In genomic region chr12:105107497-105108371, GRCh38 we compare ENCODE assay signal across 8 cellular contexts. TPM values are rescaled to one million over a fixed set of nuclear protein-coding genes. Genes with fewer than 3 reads are reported as not detected.
DNase-seq lines count a peak whose midpoint lies in the region; ATAC-seq and TF ChIP-seq lines count a peak whose summit lies in the region.

A gene with protein sequence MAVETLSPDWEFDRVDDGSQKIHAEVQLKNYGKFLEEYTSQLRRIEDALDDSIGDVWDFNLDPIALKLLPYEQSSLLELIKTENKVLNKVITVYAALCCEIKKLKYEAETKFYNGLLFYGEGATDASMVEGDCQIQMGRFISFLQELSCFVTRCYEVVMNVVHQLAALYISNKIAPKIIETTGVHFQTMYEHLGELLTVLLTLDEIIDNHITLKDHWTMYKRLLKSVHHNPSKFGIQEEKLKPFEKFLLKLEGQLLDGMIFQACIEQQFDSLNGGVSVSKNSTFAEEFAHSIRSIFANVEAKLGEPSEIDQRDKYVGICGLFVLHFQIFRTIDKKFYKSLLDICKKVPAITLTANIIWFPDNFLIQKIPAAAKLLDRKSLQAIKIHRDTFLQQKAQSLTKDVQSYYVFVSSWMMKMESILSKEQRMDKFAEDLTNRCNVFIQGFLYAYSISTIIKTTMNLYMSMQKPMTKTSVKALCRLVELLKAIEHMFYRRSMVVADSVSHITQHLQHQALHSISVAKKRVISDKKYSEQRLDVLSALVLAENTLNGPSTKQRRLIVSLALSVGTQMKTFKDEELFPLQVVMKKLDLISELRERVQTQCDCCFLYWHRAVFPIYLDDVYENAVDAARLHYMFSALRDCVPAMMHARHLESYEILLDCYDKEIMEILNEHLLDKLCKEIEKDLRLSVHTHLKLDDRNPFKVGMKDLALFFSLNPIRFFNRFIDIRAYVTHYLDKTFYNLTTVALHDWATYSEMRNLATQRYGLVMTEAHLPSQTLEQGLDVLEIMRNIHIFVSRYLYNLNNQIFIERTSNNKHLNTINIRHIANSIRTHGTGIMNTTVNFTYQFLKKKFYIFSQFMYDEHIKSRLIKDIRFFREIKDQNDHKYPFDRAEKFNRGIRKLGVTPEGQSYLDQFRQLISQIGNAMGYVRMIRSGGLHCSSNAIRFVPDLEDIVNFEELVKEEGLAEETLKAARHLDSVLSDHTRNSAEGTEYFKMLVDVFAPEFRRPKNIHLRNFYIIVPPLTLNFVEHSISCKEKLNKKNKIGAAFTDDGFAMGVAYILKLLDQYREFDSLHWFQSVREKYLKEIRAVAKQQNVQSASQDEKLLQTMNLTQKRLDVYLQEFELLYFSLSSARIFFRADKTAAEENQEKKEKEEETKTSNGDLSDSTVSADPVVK (plus strand): TSS chr12:105107731. CDS start chr12:105107801, 70 bp downstream.

- H3K9me3 ChIP-seq in fibroblast of lung (ENCODE audit: control insufficient read depth, insufficient read depth, low read depth, low read length), result no peaks in the 10 kb centered on the region

- peak within 1 kb of the TSS; percentile 95 for H3K4me2 ChIP-seq in fibroblast of lung (ENCODE audit: extremely low read depth, insufficient read depth, low read length)

- CTCF ChIA-PET in RWPE1 (lab: Yijun Ruan, JAX), result interaction anchor here (0.7 kb wide), 1 partner anchor 1049 kb away, joined by 4 read pairs; no protein-coding TSS in a partner anchor

- no peaks in the 10 kb centered on the region for H3K4me1 ChIP-seq in fibroblast of lung (ENCODE audit: control insufficient read depth, extremely low read depth, insufficient read depth, low read length)

- peak within 1 kb of the TSS; percentile 93 for H3K27ac Mint-ChIP-seq in activated T-helper 17 cell treated with anti-CD3 and anti-CD28 coated beads, Interleukin-2, amount 50 U/mL, for 72 hours
- H3K27ac Mint-ChIP-seq in naive thymus-derived CD8-positive, alpha-beta T cell, result peak within 1 kb of the TSS; percentile 90 to 98 (median 96)

- peaks cover 14% of the 10 kb centered on the region for H3K27me3 Mint-ChIP-seq in activated T-helper 17 cell treated with anti-CD3 and anti-CD28 coated beads, Interleukin-2, amount 50 U/mL, for 72 hours
- peaks cover 4 to 21% (median 12%) of the 10 kb centered on the region in 5 donors for H3K27me3 Mint-ChIP-seq in naive thymus-derived CD8-positive, alpha-beta T cell

- no peak for TF ChIP-seq CTCF in RWPE1 (conservative IDR thresholded peaks at IDR 0.05; ENCODE audit: low read depth)
- TF ChIP-seq CTCF in fibroblast of lung (conservative IDR thresholded peaks at IDR 0.05 in 1 of 2, IDR thresholded peaks at IDR 0.05 in 1 of 2; ENCODE audit: low read depth in 1 of 2, low read length in 2 of 2), result no peak

- peaks cover 25% of the 10 kb centered on the region for H3K36me3 Mint-ChIP-seq in activated T-helper 17 cell treated with anti-CD3 and anti-CD28 coated beads, Interleukin-2, amount 50 U/mL, for 72 hours (ENCODE audit: low read depth)
- peaks cover 8 to 10% (median 9%) of the 10 kb centered on the region in 3 donors for H3K36me3 Mint-ChIP-seq in naive thymus-derived CD8-positive, alpha-beta T cell

- no peaks in the 10 kb centered on the region for H4K20me1 ChIP-seq in fibroblast of lung (ENCODE audit: control insufficient read depth, extremely low read depth, insufficient read depth, low read length)

- peak; percentile 93 for DNase-seq in EL
- DNase-seq in H4 (ENCODE audit: low spot score), result peak; percentile 88
- DNase-seq in LoVo (ENCODE audit: low spot score), result peak; percentile 98
- DNase-seq in RWPE1 (ENCODE audit: low spot score), result peak; percentile 96
- peak; percentile 87 to 88 for DNase-seq in fibroblast of lung (ENCODE audit: low read depth in 2 of 2)
- DNase-seq in naive thymus-derived CD8-positive, alpha-beta T cell, result peak; percentile 86 to 93 (median 90)
- DNase-seq in stimulated activated naive CD4-positive, alpha-beta T cell (lab: John Stamatoyannopoulos, UW), result peak; percentile 82 to 90 (median 88)

- peaks cover 46% of the 10 kb centered on the region for H3K79me2 ChIP-seq in fibroblast of lung (ENCODE audit: control insufficient read depth, insufficient read depth, low read length)

- H2AFZ ChIP-seq in fibroblast of lung (ENCODE audit: low read length), result peak within 1 kb of the TSS; percentile 94

- POLR2A ChIA-PET in RWPE1 (lab: Yijun Ruan, JAX; ENCODE audit: low non-redundant PET), result interaction anchor here (0.8 kb wide), 1 partner anchor 1151 kb away, joined by 3 read pairs; a partner anchor contains a TSS
- POLR2A ChIA-PET in naive thymus-derived CD8-positive, alpha-beta T cell (lab: Charles Lee), result interaction anchor here (1.1 to 2.1 kb wide), 8 partner anchors 9 to 1178 kb away, joined by 3 to 13 read pairs (median 6); partner anchors contain the start of genes ALDH1L2, APPL2, HSP90B1 and NFYB

- H3K4me3 Mint-ChIP-seq in activated T-helper 17 cell treated with anti-CD3 and anti-CD28 coated beads, Interleukin-2, amount 50 U/mL, for 72 hours, result peak within 1 kb of the TSS; percentile 99
- peak within 1 kb of the TSS; percentile 91 to 98 (median 98) for H3K4me3 Mint-ChIP-seq in naive thymus-derived CD8-positive, alpha-beta T cell

- no peaks in the 10 kb centered on the region for H3K27me3 ChIP-seq in fibroblast of lung (ENCODE audit: control insufficient read depth, insufficient read depth, low read length)

- H3K27ac ChIP-seq in RWPE1, result peak within 1 kb of the TSS; percentile 97
- peak within 1 kb of the TSS; percentile 92 for H3K27ac ChIP-seq in fibroblast of lung (ENCODE audit: insufficient read depth, low read length)

- no peaks in the 10 kb centered on the region for H3K9me3 Mint-ChIP-seq in activated T-helper 17 cell treated with anti-CD3 and anti-CD28 coated beads, Interleukin-2, amount 50 U/mL, for 72 hours
- H3K9me3 Mint-ChIP-seq in naive thymus-derived CD8-positive, alpha-beta T cell, result peaks cover 0 to 4% (median 0%) of the 10 kb centered on the region in 9 donors

- H3K4me1 Mint-ChIP-seq in activated T-helper 17 cell treated with anti-CD3 and anti-CD28 coated beads, Interleukin-2, amount 50 U/mL, for 72 hours, result peaks cover 15% of the 10 kb centered on the region
- peaks cover 19 to 54% (median 34%) of the 10 kb centered on the region in 4 donors for H3K4me1 Mint-ChIP-seq in naive thymus-derived CD8-positive, alpha-beta T cell

- peak; percentile 97 for ATAC-seq in activated T-helper 17 cell treated with anti-CD3 and anti-CD28 coated beads, Interleukin-2, amount 50 U/mL, for 72 hours (replicated peaks)
- peak; percentile 95 to 97 for ATAC-seq in naive thymus-derived CD8-positive, alpha-beta T cell

- H3K9ac ChIP-seq in fibroblast of lung (ENCODE audit: insufficient read depth, low read length), result peak within 1 kb of the TSS; percentile 88

- H3K4me3 ChIP-seq in fibroblast of lung (replicated peaks in 1 of 4; ENCODE audit: control extremely low read depth in 1 of 4, insufficient read depth in 1 of 4, low read depth in 3 of 4, low read length in 4 of 4), result peak within 1 kb of the TSS; percentile 70 to 87 (median 80)

- H3K36me3 ChIP-seq in fibroblast of lung (ENCODE audit: control insufficient read depth, insufficient read depth, low read length), result no peaks in the 10 kb centered on the region

RNA-seq across cellular contexts. Expression of the gene that starts here (rescaled TPM):
- 27.8 and 35.8 TPM in 2 replicates for total RNA-seq in H4 (2014; rRNA removed; shearing (Covaris generic))
- total RNA-seq in activated T-helper 17 cell treated with anti-CD3 and anti-CD28 coated beads, Interleukin-2, amount 50 U/mL, for 72 hours, result 10 to 100 TPM; 41.0 to 47.7 TPM
- 88.1 and 98.3 TPM in 2 replicates for total RNA-seq in fibroblast of lung
- polyA plus RNA-seq in fibroblast of lung, result 40.2 and 56.5 TPM in 2 replicates
- 19.3 and 27.8 TPM in 2 replicates for polyA plus RNA-seq in fibroblast of lung (2012)
- polyA minus RNA-seq in fibroblast of lung (ENCODE audit: low replicate concordance), result 6.2 and 19.4 TPM in 2 replicates
- 10 to 100 TPM; 75.1 to 87.8 TPM for total RNA-seq in naive thymus-derived CD8-positive, alpha-beta T cell
- 10 to 100 TPM; 25.5 to 30.3 (median 29.0) TPM for polyA plus RNA-seq in naive thymus-derived CD8-positive, alpha-beta T cell

Comparison
In these comparisons a context has a peak if more than half of its experiments do, and no peak if none do; other contexts are left out.
1. Peak in every context shown above with its lines: DNase-seq, ATAC-seq, H3K4me3 ChIP-seq and H3K27ac ChIP-seq.